Comparison of ENCODE assay signal across 1 cellular context in genomic region chr9:123329329-123329955, GRCh38.
TF ChIP-seq lines count a peak whose summit lies in the region.

No MANE protein-coding gene starts in this region.

TF ChIP-seq in K562, 482 proteins besides CTCF, POLR2A, EP300 and RAD21 (continued from another document and continues in another):
- peak; percentile 69 for TF ChIP-seq PRDM10 (IDR thresholded peaks at IDR 0.05; ENCODE audit: partially characterized antibody)
- peak; percentile 80 for TF ChIP-seq GABPA (tag; conservative IDR thresholded peaks at IDR 0.05; ENCODE audit: low read depth)
- peak; percentile 20; the same call in 1 of the 2 replicates for TF ChIP-seq FOSL1 (tag; conservative IDR thresholded peaks at IDR 0.05)
- TF ChIP-seq CREB3 (tag; conservative IDR thresholded peaks at IDR 0.05; ENCODE audit: low read depth): no peak
- no peak for TF ChIP-seq MLLT1 (IDR thresholded peaks at IDR 0.05)
- peak; percentile 37; the same call in 1 of the 2 replicates for TF ChIP-seq MYC (IDR thresholded peaks at IDR 0.05; ENCODE audit: low read depth, low read length)
- TF ChIP-seq MYC (CRISPR knock-in tag; IDR thresholded peaks at IDR 0.05; ENCODE audit: borderline replicate concordance, low read depth): no peak
- no peak for TF ChIP-seq CC2D1A (IDR thresholded peaks at IDR 0.05)
- TF ChIP-seq HOMEZ (CRISPR knock-in tag; IDR thresholded peaks at IDR 0.05): no peak
- TF ChIP-seq ATF7 (IDR thresholded peaks at IDR 0.05): peak; percentile 26; the same call in 1 of the 2 replicates
- TF ChIP-seq TCFL5 (CRISPR knock-in tag; conservative IDR thresholded peaks at IDR 0.05): no peak
- no peak for TF ChIP-seq ZNF77 (CRISPR knock-in tag; IDR thresholded peaks at IDR 0.05)
- TF ChIP-seq ZEB2 (IDR thresholded peaks at IDR 0.05): 0 out of 2 replicates have a peak, but pooled peaks have one; percentile 41
- TF ChIP-seq ZNF639 (CRISPR knock-in tag; conservative IDR thresholded peaks at IDR 0.05 in 1 of 2, IDR thresholded peaks at IDR 0.05 in 1 of 2): 0 out of 4 replicates have a peak, but pooled peaks of 1 of the 2 experiments have one; percentile 34
- no peak for TF ChIP-seq ZNF764 (CRISPR knock-in tag; IDR thresholded peaks at IDR 0.05; ENCODE audit: low read depth)
- TF ChIP-seq SRF (CRISPR knock-in tag; IDR thresholded peaks at IDR 0.05): peak in 1 of 2 experiments; percentile 43; a peak in 1 of 4 replicates
- TF ChIP-seq SIRT6 (IDR thresholded peaks at IDR 0.05; ENCODE audit: low read depth, low read length): no peak
- peak; percentile 77 for TF ChIP-seq USF1 (CRISPR knock-in tag; IDR thresholded peaks at IDR 0.05)
- TF ChIP-seq L3MBTL2 (IDR thresholded peaks at IDR 0.05): peak; percentile 75
- TF ChIP-seq ETV1 (tag; conservative IDR thresholded peaks at IDR 0.05; ENCODE audit: low read depth): peak; percentile 46
- peak; percentile 68 for TF ChIP-seq CTBP1 (IDR thresholded peaks at IDR 0.05; ENCODE audit: borderline replicate concordance)
- TF ChIP-seq ZNF124 (CRISPR knock-in tag; IDR thresholded peaks at IDR 0.05): no peak
- no peak for TF ChIP-seq SREBF2 (CRISPR knock-in tag; IDR thresholded peaks at IDR 0.05)
- peak; percentile 48; the same call in 1 of the 2 replicates for TF ChIP-seq MITF (IDR thresholded peaks at IDR 0.05)
- TF ChIP-seq CREB1 (IDR thresholded peaks at IDR 0.05): no peak
- no peak for TF ChIP-seq CREB1 (CRISPR knock-in tag; IDR thresholded peaks at IDR 0.05)
- no peak for TF ChIP-seq POLR2AphosphoS2 (IDR thresholded peaks at IDR 0.05; ENCODE audit: low read length)
- TF ChIP-seq EP400 (IDR thresholded peaks at IDR 0.05): no peak
- TF ChIP-seq ZNF395 (CRISPR knock-in tag; IDR thresholded peaks at IDR 0.05): 0 out of 2 replicates have a peak, but pooled peaks have one; percentile 34
- TF ChIP-seq ZNF589 (CRISPR knock-in tag; IDR thresholded peaks at IDR 0.05; ENCODE audit: low read depth): 0 out of 2 replicates have a peak, but pooled peaks have one; percentile 36
- TF ChIP-seq BHLHE40 (IDR thresholded peaks at IDR 0.05; ENCODE audit: low read length): peak; percentile 36; the same call in 1 of the 2 replicates
- TF ChIP-seq THAP7 (CRISPR knock-in tag; IDR thresholded peaks at IDR 0.05): no peak
- TF ChIP-seq ATF1 (CRISPR knock-in tag; IDR thresholded peaks at IDR 0.05): no peak
- peak; percentile 30; the same call in 1 of the 2 replicates for TF ChIP-seq ATF1 (tag; IDR thresholded peaks at IDR 0.05)
- TF ChIP-seq TOE1 (IDR thresholded peaks at IDR 0.05; ENCODE audit: borderline replicate concordance): peak; percentile 22; the same call in 1 of the 2 replicates
- TF ChIP-seq TOE1 (CRISPR knock-in tag; IDR thresholded peaks at IDR 0.05; ENCODE audit: borderline replicate concordance, low read depth): no peak
- peak; percentile 58 for TF ChIP-seq CREM (IDR thresholded peaks at IDR 0.05; ENCODE audit: low read depth)
- peak; percentile 94 for TF ChIP-seq NFIC (IDR thresholded peaks at IDR 0.05)
- no peak for TF ChIP-seq SNIP1 (IDR thresholded peaks at IDR 0.05; ENCODE audit: low read depth)
- no peak for TF ChIP-seq CREB5 (CRISPR knock-in tag; IDR thresholded peaks at IDR 0.05)
- TF ChIP-seq ZBTB11 (CRISPR knock-in tag; IDR thresholded peaks at IDR 0.05): peak in 1 of 3 experiments; percentile 73; a peak in 2 of 6 replicates
- peak in 1 of 2 experiments; percentile 66; a peak in 1 of 3 replicates for TF ChIP-seq CBX3 (IDR thresholded peaks at IDR 0.05; ENCODE audit: borderline replicate concordance in 1 of 2, low read length in 2 of 2)
